ENCODE assay signal across 9 cellular contexts in the genomic region with DNA sequence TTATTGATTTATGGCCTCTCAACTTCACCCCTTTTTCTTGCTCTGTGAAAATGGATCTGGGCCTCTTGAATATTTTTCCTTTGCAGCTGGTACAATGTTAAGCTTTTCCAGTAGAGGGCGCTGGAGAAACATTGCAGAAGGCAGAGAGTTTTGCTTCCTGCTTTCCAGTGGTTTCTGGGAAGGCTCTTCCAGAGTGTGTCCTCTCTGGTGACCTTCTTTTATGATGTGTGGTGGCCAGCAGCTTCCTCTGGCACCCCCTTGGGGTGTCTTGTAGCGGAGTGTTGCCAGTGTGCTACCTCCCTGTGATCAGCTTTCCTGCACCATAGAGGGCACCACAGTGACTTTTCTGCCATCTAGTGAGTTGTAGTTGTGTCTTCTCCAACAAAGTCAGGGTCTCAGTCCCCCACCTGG. TPM values are rescaled to one million over a fixed set of nuclear protein-coding genes. Genes with fewer than 3 reads are reported as not detected.
DNase-seq lines count a peak whose midpoint lies in the region; ATAC-seq and TF ChIP-seq lines count a peak whose summit lies in the region.
"Had no signal": no experiment of that assay in that cellular context is flagged by ENCODE, and none has a peak within 500 bp of the region (broad histone marks: within the 10 kb centered on the region; RNA-seq: fewer than 3 reads in every experiment).

No MANE protein-coding gene starts in this region.

- H3K9me3 ChIP-seq in Caco-2 = peaks cover 16% of the 10 kb centered on the region
- no peaks in the 10 kb centered on the region for H3K9me3 ChIP-seq in right lobe of liver

- no peaks in the 10 kb centered on the region for H3K4me1 Mint-ChIP-seq in Caco-2 (ENCODE audit: low read depth, unreplicated experiment)
- H3K4me1 Mint-ChIP-seq in HFFc6 (ENCODE audit: low read depth) = peaks cover 67% of the 10 kb centered on the region
- H3K4me1 Mint-ChIP-seq in WTC11 = peaks cover 20% of the 10 kb centered on the region

- H3K27ac Mint-ChIP-seq in Caco-2 (ENCODE audit: unreplicated experiment) (no peak overlapping the region), HFFc6 (no peak overlapping the region), WTC11 (no peak overlapping the region)

- H3K27ac ChIP-seq in right lobe of liver (no peak overlapping the region), dorsolateral prefrontal cortex (no peak overlapping the region)

- H3K9me3 Mint-ChIP-seq in Caco-2 (ENCODE audit: unreplicated experiment) (peaks cover 11% of the 10 kb centered on the region), HFFc6 (no peaks in the 10 kb centered on the region; the same call in 1 of the 2 replicates), WTC11 (peaks cover 39% of the 10 kb centered on the region)

- peak; percentile 71 for ATAC-seq in WTC11
- peak; percentile 22 to 48 (median 46) for ATAC-seq in right lobe of liver

- no peak overlapping the region for H3K4me3 ChIP-seq in Caco-2 (ENCODE audit: low read depth, low read length)
- H3K4me3 ChIP-seq in right lobe of liver = no peak overlapping the region
- no peak overlapping the region for H3K4me3 ChIP-seq in dorsolateral prefrontal cortex

- H3K4me1 ChIP-seq in Caco-2 = no peaks in the 10 kb centered on the region
- H3K4me1 ChIP-seq in right lobe of liver = no peaks in the 10 kb centered on the region

- 58% methylated on average over 1 of the region's 2 CpGs for WGBS in right lobe of liver (ENCODE audit: insufficient coverage, low coverage, low lambda C conversion rate, missing lambda C conversion rate)

- no TSS peak for BruUV-seq in Caco-2 (replicated peaks; lab: Mats Ljungman, UMichigan)

- H3K4me3 Mint-ChIP-seq in Caco-2 (ENCODE audit: unreplicated experiment) = no peak overlapping the region
- no peak overlapping the region for H3K4me3 Mint-ChIP-seq in HFFc6
- no peak overlapping the region for H3K4me3 Mint-ChIP-seq in WTC11

- no peak for TF ChIP-seq POLR2A in right lobe of liver (IDR thresholded peaks at IDR 0.05)

- CTCF ChIA-PET in Caco-2 (lab: Charles Lee) = interaction anchor here (0.6 to 1.9 kb wide), 7 partner anchors 11 to 342 kb away, joined by 3 to 8 read pairs (median 4); no protein-coding TSS in a partner anchor
- CTCF ChIA-PET in WTC11 (lab: Charles Lee) = interaction anchor here (0.6 to 3.4 kb wide), 21 partner anchors 8 to 342 kb away, joined by 3 to 17 read pairs (median 4); no protein-coding TSS in a partner anchor

- DNase-seq in Caco-2 (peak; percentile 36 to 53), HFFc6 (peak; percentile 42), WTC11 (ENCODE audit: low spot score) (no peak), right lobe of liver (no peak), kidney glomerular epithelial cell (lab: John Stamatoyannopoulos, UW) (no peak), COR-L47 (lab: John Stamatoyannopoulos, UW) (no peak), dorsolateral prefrontal cortex (no peak), HK-2 (ENCODE audit: unreplicated experiment) (no peak)
- DNase-seq: activated effector memory CD4-positive, alpha-beta T cell treated with anti-CD3 and anti-CD28 coated beads, Interleukin-2, amount 50 U/mL, for 16 hours had no signal

- POLR2A ChIA-PET in Caco-2 (lab: Charles Lee) (no interaction called here), WTC11 (lab: Charles Lee) (no interaction called here)

- no peaks in the 10 kb centered on the region for H3K27me3 Mint-ChIP-seq in Caco-2 (ENCODE audit: insufficient read depth, unreplicated experiment)
- no peaks in the 10 kb centered on the region for H3K27me3 Mint-ChIP-seq in HFFc6 (ENCODE audit: insufficient read depth)
- H3K27me3 Mint-ChIP-seq in WTC11 (ENCODE audit: low read depth) = no peaks in the 10 kb centered on the region; the same call in 1 of the 2 replicates

- H3K36me3 Mint-ChIP-seq in Caco-2 (ENCODE audit: insufficient read depth, unreplicated experiment) = no peaks in the 10 kb centered on the region
- peaks cover 25% of the 10 kb centered on the region for H3K36me3 Mint-ChIP-seq in HFFc6 (ENCODE audit: low read depth)
- H3K36me3 Mint-ChIP-seq in WTC11 = peaks cover 29% of the 10 kb centered on the region

- TF ChIP-seq CTCF in Caco-2 (IDR thresholded peaks at IDR 0.05; ENCODE audit: insufficient read depth in 1 of 2, low read depth in 1 of 2, low read length in 1 of 2, severe bottlenecking in 1 of 2, unreplicated experiment in 1 of 2) (peak; percentile 60 to 64), HFFc6 (IDR thresholded peaks at IDR 0.05) (peak; percentile 83), WTC11 (IDR thresholded peaks at IDR 0.05) (peak; percentile 38; the same call in 1 of the 2 replicates), right lobe of liver (IDR thresholded peaks at IDR 0.05) (peak in 3 of 4 donors; percentile 37 to 41 (median 38)), dorsolateral prefrontal cortex (IDR thresholded peaks at IDR 0.05 in 54 of 56, conservative IDR thresholded peaks at IDR 0.05 in 2 of 56; ENCODE audit: low read depth in 1 of 56, partially characterized antibody in 56 of 56) (peak in 24 of 56 donors; percentile 11 to 33 (median 22))

- no peaks in the 10 kb centered on the region for H3K36me3 ChIP-seq in Caco-2 (ENCODE audit: control insufficient read depth, insufficient read depth, low read length)
- H3K36me3 ChIP-seq in right lobe of liver = no peaks in the 10 kb centered on the region

- intact Hi-C loops in Caco-2 (cut with micrococcal nuclease; ENCODE audit: unreplicated experiment) = loop anchor here (1.0 kb wide), 2 partner anchors 17 to 110 kb away; no protein-coding TSS in a partner anchor
- intact Hi-C loops in right lobe of liver (cut with DNase I) = no loop called here
- intact Hi-C loops in dorsolateral prefrontal cortex (cut with DNase I) = no loop called here

- H3K27me3 ChIP-seq in Caco-2 (replicated peaks; ENCODE audit: control insufficient read depth, insufficient read depth, low read length) (no peaks in the 10 kb centered on the region), right lobe of liver (no peaks in the 10 kb centered on the region), dorsolateral prefrontal cortex (no peaks in the 10 kb centered on the region)

TF ChIP-seq in WTC11, 78 proteins besides CTCF, POLR2A, EP300 and RAD21:
- TF ChIP-seq, protein P1, sequence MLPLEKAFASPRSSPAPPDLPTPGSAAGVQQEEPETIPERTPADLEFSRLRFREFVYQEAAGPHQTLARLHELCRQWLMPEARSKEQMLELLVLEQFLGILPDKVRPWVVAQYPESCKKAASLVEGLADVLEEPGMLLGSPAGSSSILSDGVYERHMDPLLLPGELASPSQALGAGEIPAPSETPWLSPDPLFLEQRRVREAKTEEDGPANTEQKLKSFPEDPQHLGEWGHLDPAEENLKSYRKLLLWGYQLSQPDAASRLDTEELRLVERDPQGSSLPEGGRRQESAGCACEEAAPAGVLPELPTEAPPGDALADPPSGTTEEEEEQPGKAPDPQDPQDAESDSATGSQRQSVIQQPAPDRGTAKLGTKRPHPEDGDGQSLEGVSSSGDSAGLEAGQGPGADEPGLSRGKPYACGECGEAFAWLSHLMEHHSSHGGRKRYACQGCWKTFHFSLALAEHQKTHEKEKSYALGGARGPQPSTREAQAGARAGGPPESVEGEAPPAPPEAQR (CRISPR knock-in tag; IDR thresholded peaks at IDR 0.05) = no peak
- TF ChIP-seq, protein P2, sequence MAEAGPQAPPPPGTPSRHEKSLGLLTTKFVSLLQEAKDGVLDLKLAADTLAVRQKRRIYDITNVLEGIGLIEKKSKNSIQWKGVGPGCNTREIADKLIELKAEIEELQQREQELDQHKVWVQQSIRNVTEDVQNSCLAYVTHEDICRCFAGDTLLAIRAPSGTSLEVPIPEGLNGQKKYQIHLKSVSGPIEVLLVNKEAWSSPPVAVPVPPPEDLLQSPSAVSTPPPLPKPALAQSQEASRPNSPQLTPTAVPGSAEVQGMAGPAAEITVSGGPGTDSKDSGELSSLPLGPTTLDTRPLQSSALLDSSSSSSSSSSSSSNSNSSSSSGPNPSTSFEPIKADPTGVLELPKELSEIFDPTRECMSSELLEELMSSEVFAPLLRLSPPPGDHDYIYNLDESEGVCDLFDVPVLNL (CRISPR knock-in tag; IDR thresholded peaks at IDR 0.05; ENCODE audit: borderline replicate concordance, low read depth) = no peak
- TF ChIP-seq ZBTB21 (CRISPR knock-in tag; IDR thresholded peaks at IDR 0.05; ENCODE audit: borderline replicate concordance) (no peak), ATF1 (CRISPR knock-in tag; IDR thresholded peaks at IDR 0.05) (no peak), NR3C1 (CRISPR knock-in tag; conservative IDR thresholded peaks at IDR 0.05; ENCODE audit: low read depth) (no peak), MYBL2 (CRISPR knock-in tag; IDR thresholded peaks at IDR 0.05) (no peak), ZNF396 (CRISPR knock-in tag; IDR thresholded peaks at IDR 0.05; ENCODE audit: borderline replicate concordance) (no peak), CREB1 (CRISPR knock-in tag; IDR thresholded peaks at IDR 0.05) (no peak), CBFB (CRISPR knock-in tag; IDR thresholded peaks at IDR 0.05; ENCODE audit: low read depth) (no peak), ZNF263 (CRISPR knock-in tag; IDR thresholded peaks at IDR 0.05; ENCODE audit: low read depth) (no peak)
- TF ChIP-seq, protein P3, sequence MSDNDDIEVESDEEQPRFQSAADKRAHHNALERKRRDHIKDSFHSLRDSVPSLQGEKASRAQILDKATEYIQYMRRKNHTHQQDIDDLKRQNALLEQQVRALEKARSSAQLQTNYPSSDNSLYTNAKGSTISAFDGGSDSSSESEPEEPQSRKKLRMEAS (CRISPR knock-in tag; IDR thresholded peaks at IDR 0.05) = no peak
- TF ChIP-seq, protein P4, sequence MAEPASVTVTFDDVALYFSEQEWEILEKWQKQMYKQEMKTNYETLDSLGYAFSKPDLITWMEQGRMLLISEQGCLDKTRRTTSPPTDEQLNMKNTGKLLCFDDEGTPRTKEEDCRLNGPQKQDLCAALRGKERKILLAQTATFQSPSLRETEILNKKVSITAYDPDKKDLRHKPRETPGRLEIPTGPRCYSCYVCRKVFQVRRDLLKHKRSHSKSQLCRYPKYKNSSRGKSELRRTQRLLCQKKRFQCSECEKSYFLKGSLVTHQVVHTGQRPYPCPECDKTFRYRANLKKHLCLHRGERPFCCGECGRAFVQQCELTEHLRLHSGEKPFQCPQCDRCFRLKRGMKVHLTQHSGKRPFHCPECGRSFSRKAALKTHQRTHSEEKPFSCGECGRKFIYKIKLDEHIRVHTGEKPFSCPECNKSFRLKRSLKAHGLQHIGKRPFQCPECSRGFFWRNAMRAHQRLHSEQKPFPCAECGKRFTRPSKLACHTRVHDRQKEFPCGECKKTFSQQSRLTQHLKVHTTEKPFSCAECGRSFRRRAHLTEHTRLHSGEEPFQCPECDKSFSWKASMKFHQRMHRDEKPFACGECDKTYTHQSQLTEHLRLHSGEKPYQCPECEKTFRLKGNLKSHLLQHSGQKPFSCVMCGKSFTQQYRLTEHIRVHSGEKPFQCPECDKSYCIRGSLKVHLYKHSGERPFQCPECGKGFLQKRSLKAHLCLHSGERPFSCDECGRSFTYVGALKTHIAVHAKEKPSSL (CRISPR knock-in tag; conservative IDR thresholded peaks at IDR 0.05) = no peak

RNA-seq across cellular contexts. Expression of a gene that starts 25.4 kb away (rescaled TPM):
- 21.7 and 22.1 TPM in 2 replicates for total RNA-seq in Caco-2 (2022)
- total RNA-seq in HFFc6 (2021; fragmentation: NEBNext Ultra II Directional; extraction: Animal tissue kit (Norgen Biotek cat#: 25700)) = 100 to 1,000 TPM; 104 to 129 (median 113) TPM
- total RNA-seq in WTC11 (2021) = 43.6 to 52.4 TPM (median 47.7 TPM) in 3 replicates
- total RNA-seq in right lobe of liver = 10 to 100 TPM in 3 of 6 experiments, 1 to 10 TPM in 3; 4.5 to 16.0 (median 10.0) TPM
- 10 to 100 TPM; 58.2 to 97.2 (median 74.5) TPM for total RNA-seq in dorsolateral prefrontal cortex

Comparison
In these comparisons a context has a peak if more than half of its experiments do, and no peak if none do; other contexts are left out.
1. DNase-seq: peak in Caco-2 (2 of 2) and HFFc6 (single experiment); none in WTC11 (single experiment), right lobe of liver (0 of 3), kidney glomerular epithelial cell (single experiment), COR-L47 (single experiment), dorsolateral prefrontal cortex (0 of 10) and HK-2 (single experiment).